In the genomic region with DNA sequence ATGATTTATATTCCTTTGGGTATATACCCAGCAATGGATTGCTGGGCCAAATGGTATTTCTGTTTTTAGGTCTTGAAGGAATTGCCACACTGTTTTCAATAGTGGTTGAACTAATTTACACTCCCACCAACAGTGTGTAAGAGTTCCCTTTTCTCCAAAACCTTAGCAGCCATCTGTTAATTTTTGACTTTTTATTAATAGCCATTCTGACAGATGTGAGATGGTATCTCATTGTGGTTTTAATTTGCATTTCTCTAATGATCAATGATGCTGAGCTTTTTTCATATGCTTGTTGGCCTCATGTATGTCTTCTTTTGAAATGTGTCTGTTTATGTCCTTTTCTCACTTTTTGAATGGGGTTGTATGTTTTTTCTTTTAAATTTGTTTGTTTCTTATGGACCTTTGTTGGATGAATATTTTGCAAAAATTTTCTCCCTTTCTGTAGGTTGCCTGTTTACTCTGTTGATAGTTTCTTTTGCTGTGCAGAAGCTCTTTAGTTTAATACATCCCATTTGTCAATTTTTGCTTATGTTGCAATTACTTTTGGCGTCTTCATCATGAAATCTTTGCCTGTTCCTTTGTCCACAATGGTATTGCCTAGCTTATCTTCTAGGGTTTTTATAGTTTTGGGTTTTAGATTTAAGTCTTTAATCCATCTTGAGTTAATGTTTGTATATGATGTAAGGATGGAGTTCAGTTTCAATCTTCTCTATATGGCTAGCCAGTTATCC, we compare ENCODE assay signal across 33 cellular contexts.
DNase-seq lines count a peak whose midpoint lies in the region; ATAC-seq and TF ChIP-seq lines count a peak whose summit lies in the region.
"Had no signal": no experiment of that assay in that cellular context is flagged by ENCODE, and none has a peak within 500 bp of the region (broad histone marks: within the 10 kb centered on the region; RNA-seq: fewer than 3 reads in every experiment).

No MANE protein-coding gene starts in this region.

- H3K9me3 ChIP-seq in MM.1S (replicated peaks; ENCODE audit: insufficient read depth, low read length) (no peaks in the 10 kb centered on the region), tibial artery (no peaks in the 10 kb centered on the region)
- H3K9me3 ChIP-seq: prostate gland, sigmoid colon, SK-N-SH, stomach, thyroid gland, vagina had no signal

- no peaks in the 10 kb centered on the region for H4K20me1 ChIP-seq in MM.1S (ENCODE audit: insufficient read depth, low read length)

- H3K36me3 ChIP-seq in MM.1S (replicated peaks; ENCODE audit: insufficient read depth, low read length) (no peaks in the 10 kb centered on the region), tibial artery (no peaks in the 10 kb centered on the region)
- H3K36me3 ChIP-seq: prostate gland, sigmoid colon, stomach, thyroid gland, vagina had no signal

- H3K27ac ChIP-seq in MM.1S (ENCODE audit: low read length) (no peak overlapping the region), tibial artery (no peak overlapping the region)
- H3K27ac ChIP-seq: HL-60, PC-9, prostate gland, sigmoid colon, stomach, thyroid gland, vagina had no signal

- H3K4me2 ChIP-seq in MM.1S (ENCODE audit: low read depth, low read length) = no peak overlapping the region
- H3K4me2 ChIP-seq: PC-9, SK-N-SH had no signal

- intact Hi-C loops in tibial artery (cut with DNase I; ENCODE audit: low total_unique reads) = no loop called here

- no peaks in the 10 kb centered on the region for H3K4me1 ChIP-seq in MM.1S (ENCODE audit: low read length)
- no peaks in the 10 kb centered on the region for H3K4me1 ChIP-seq in tibial artery
- H3K4me1 ChIP-seq: prostate gland, sigmoid colon, stomach, thyroid gland, vagina had no signal

- no peak overlapping the region for H3K4me3 ChIP-seq in MM.1S (ENCODE audit: low read length)
- no peak overlapping the region for H3K4me3 ChIP-seq in tibial artery
- H3K4me3 ChIP-seq: PC-9, prostate gland, sigmoid colon, stomach, thyroid gland, vagina had no signal

- H3K9me2 ChIP-seq in MM.1S (replicated peaks; ENCODE audit: insufficient read depth, low read length) = no peaks in the 10 kb centered on the region
- H3K9me2 ChIP-seq: SK-N-SH had no signal

- DNase-seq in MM.1S (no peak), tibial artery (no peak), epidermal melanocyte (ENCODE audit: insufficient read length, low spot score) (no peak)
- DNase-seq: activated CD4-positive, alpha-beta T cell treated with anti-CD3 and anti-CD28 coated beads, Interleukin-2, amount 50 U/mL, for 48 hours; activated T-cell treated with anti-CD3 and anti-CD28 coated beads, Interleukin-2, amount 50 U/mL, for 48 hours; CD4-positive, alpha-beta memory T cell; cortex of kidney; effector memory CD8-positive, alpha-beta T cell; erythroblast; Karpas-422; left colon; naive thymus-derived CD8-positive, alpha-beta T cell; NCI-H1436 treated with DMSO at 0.1 percent for 48 hours; NCI-H2107; NCI-H345; NCI-H69; occipital lobe; PC-9; sigmoid colon; SK-N-SH; stimulated activated CD4-positive, alpha-beta T cell treated with anti-CD3 and anti-CD28 coated beads, Interleukin-12 subunit alpha, Interleukin-12 subunit beta, amount 100 ng/mL, for 4 hours; stimulated activated CD4-positive, alpha-beta T cell treated with anti-CD3 and anti-CD28 coated beads, Interleukin-2, amount 100 ng/mL, for 48 hours; stomach; thyroid gland had no signal

- H3K27me3 ChIP-seq in MM.1S (replicated peaks; ENCODE audit: insufficient read depth, low read length) = no peaks in the 10 kb centered on the region
- H3K27me3 ChIP-seq in tibial artery = no peaks in the 10 kb centered on the region
- H3K27me3 ChIP-seq: sigmoid colon, stomach, thyroid gland, vagina had no signal

- TF ChIP-seq CTCF in MM.1S (IDR thresholded peaks at IDR 0.05; ENCODE audit: low read length) (no peak), tibial artery (IDR thresholded peaks at IDR 0.05) (no peak)

- no peak overlapping the region for H2AFZ ChIP-seq in MM.1S (ENCODE audit: low read length)
- H2AFZ ChIP-seq: PC-9 had no signal

- H3K79me2 ChIP-seq in MM.1S (ENCODE audit: low read length) = no peaks in the 10 kb centered on the region

- ATAC-seq in GM18498 (IDR thresholded peaks at IDR 0.05; ENCODE audit: unreplicated experiment) (peak; percentile 78), GM19397 (IDR thresholded peaks at IDR 0.05; ENCODE audit: unreplicated experiment) (peak; percentile 90), HG02759 (IDR thresholded peaks at IDR 0.05; ENCODE audit: unreplicated experiment) (peak; percentile 81), HG03460 (IDR thresholded peaks at IDR 0.05; ENCODE audit: unreplicated experiment) (peak; percentile 73), GM21786 (IDR thresholded peaks at IDR 0.05; ENCODE audit: unreplicated experiment) (no peak)
- ATAC-seq: effector memory CD8-positive, alpha-beta T cell; left colon; naive thymus-derived CD8-positive, alpha-beta T cell; Right ventricle myocardium inferior had no signal

- H3F3A ChIP-seq in MM.1S (ENCODE audit: insufficient read depth, low read length) = no peaks in the 10 kb centered on the region

- no peak overlapping the region for H3K9ac ChIP-seq in MM.1S (ENCODE audit: low read length)
- H3K9ac ChIP-seq: SK-N-SH had no signal
